Comparison of ENCODE assay signal across 13 cellular contexts in genomic region chr12:28248555-28249127, GRCh38. TPM values are rescaled to one million over a fixed set of nuclear protein-coding genes. Genes with fewer than 3 reads are reported as not detected.
DNase-seq lines count a peak whose midpoint lies in the region; ATAC-seq, FAIRE-seq and TF ChIP-seq lines count a peak whose summit lies in the region.
"Had no signal": no experiment of that assay in that cellular context is flagged by ENCODE, and none has a peak within 500 bp of the region (broad histone marks: within the 10 kb centered on the region; RNA-seq: fewer than 3 reads in every experiment).

No MANE protein-coding gene starts in this region.

- H3K4me1 ChIP-seq in SK-N-SH (ENCODE audit: control insufficient read depth in 1 of 2, insufficient read depth in 2 of 2, low read depth in 1 of 2, low read length in 1 of 2) (0 out of 4 replicates have a peak, but pooled peaks cover 0 to 3% of the 10 kb centered on the region in 2 experiments), HepG2 (ENCODE audit: insufficient read depth, low read length) (no peaks in the 10 kb centered on the region)

- in situ Hi-C loops in HepG2 (cut with HindIII; ENCODE audit: extremely low pct_ligation_motif_present, low pct_unique_long_range_greater_than_20kb) = no loop called here

- H4K20me1 ChIP-seq in SK-N-SH (ENCODE audit: insufficient read depth) = no peaks in the 10 kb centered on the region
- no peaks in the 10 kb centered on the region for H4K20me1 ChIP-seq in HepG2 (ENCODE audit: insufficient read depth, low read length)

- TF ChIP-seq POLR2A in HepG2 (IDR thresholded peaks at IDR 0.05; ENCODE audit: insufficient read depth in 1 of 2, low read depth in 2 of 2, low read length in 2 of 2) = no peak

- no TSS peak for BruUV-seq in HepG2 (replicated peaks; lab: Mats Ljungman, UMichigan)

- H3K36me3 ChIP-seq in SK-N-SH (replicated peaks in 1 of 2; ENCODE audit: control insufficient read depth in 1 of 2, insufficient read depth in 2 of 2, low read length in 1 of 2) (no peaks in the 10 kb centered on the region), HepG2 (replicated peaks in 1 of 2; ENCODE audit: control insufficient read depth in 1 of 2, insufficient read depth in 2 of 2, low read length in 2 of 2) (no peaks in the 10 kb centered on the region)
- H3K36me3 ChIP-seq: ascending aorta, spleen, vagina had no signal

- POLR2A ChIA-PET in SK-N-SH (lab: Yijun Ruan, JAX) (no interaction called here), HepG2 (lab: Yijun Ruan, JAX) (no interaction called here)

- no peaks in the 10 kb centered on the region for H3K9me2 ChIP-seq in SK-N-SH

- H3K4me2 ChIP-seq in SK-N-SH (no peak overlapping the region), HepG2 (ENCODE audit: low read depth, low read length) (no peak overlapping the region)

- CTCF ChIA-PET in SK-N-SH (lab: Yijun Ruan, JAX) = interaction anchor here (0.6 to 1.8 kb wide), 2 partner anchors 16 to 279 kb away, joined by 3 to 6 read pairs; no protein-coding TSS in a partner anchor
- CTCF ChIA-PET in HepG2 (lab: Yijun Ruan, JAX; ENCODE audit: low intra/inter-chr PET ratio, low total read pairs) = no interaction called here

- no peaks in the 10 kb centered on the region for H3K27me3 Mint-ChIP-seq in activated naive CD4-positive, alpha-beta T cell treated with anti-CD3 and anti-CD28 coated beads, Interleukin-2, amount 50 U/mL, for 24 hours
- no peaks in the 10 kb centered on the region for H3K27me3 Mint-ChIP-seq in effector memory CD8-positive, alpha-beta T cell
- no peaks in the 10 kb centered on the region for H3K27me3 Mint-ChIP-seq in type B pancreatic cell

- TF ChIP-seq CTCF in type B pancreatic cell (conservative IDR thresholded peaks at IDR 0.05) (no peak), SK-N-SH (IDR thresholded peaks at IDR 0.05) (no peak), HepG2 (CRISPR knock-in tag; IDR thresholded peaks at IDR 0.05) (no peak)

- peaks cover 9% of the 10 kb centered on the region for H3K36me3 Mint-ChIP-seq in activated naive CD4-positive, alpha-beta T cell treated with anti-CD3 and anti-CD28 coated beads, Interleukin-2, amount 50 U/mL, for 24 hours
- H3K36me3 Mint-ChIP-seq in activated naive CD4-positive, alpha-beta T cell treated with anti-CD3 and anti-CD28 coated beads, Interleukin-2, amount 50 U/mL, for 72 hours = peaks cover 6 to 11% of the 10 kb centered on the region in 2 donors
- H3K36me3 Mint-ChIP-seq in effector memory CD8-positive, alpha-beta T cell (ENCODE audit: insufficient read depth) = no peaks in the 10 kb centered on the region
- peaks cover 24% of the 10 kb centered on the region for H3K36me3 Mint-ChIP-seq in type B pancreatic cell

- no peak for ATAC-seq in activated naive CD4-positive, alpha-beta T cell treated with anti-CD3 and anti-CD28 coated beads, Interleukin-2, amount 50 U/mL, for 72 hours
- peak; percentile 9 for ATAC-seq in effector memory CD8-positive, alpha-beta T cell (replicated peaks)
- ATAC-seq in GM19397 (IDR thresholded peaks at IDR 0.05; ENCODE audit: unreplicated experiment) (no peak), HepG2 (no peak)

- no peak overlapping the region for H3K27ac ChIP-seq in SK-N-SH (ENCODE audit: low read depth in 2 of 2, low read length in 1 of 2)
- no peak overlapping the region for H3K27ac ChIP-seq in HepG2 (ENCODE audit: extremely low read length, insufficient read depth, low read length)
- H3K27ac ChIP-seq: ascending aorta, vagina had no signal

- no peak overlapping the region for H3K4me3 ChIP-seq in SK-N-SH (ENCODE audit: low read depth in 2 of 2, low read length in 1 of 2)
- no peak overlapping the region for H3K4me3 ChIP-seq in HepG2 (replicated peaks in 1 of 3; ENCODE audit: insufficient read depth in 1 of 3, low read depth in 2 of 3, low read length in 3 of 3)
- H3K4me3 ChIP-seq: ascending aorta, spleen, vagina had no signal

- H3K79me2 ChIP-seq in SK-N-SH (ENCODE audit: insufficient read depth) = no peaks in the 10 kb centered on the region; the same call in 1 of the 2 replicates
- no peaks in the 10 kb centered on the region for H3K79me2 ChIP-seq in HepG2 (ENCODE audit: insufficient read depth, low read length)

- H3K9ac ChIP-seq in SK-N-SH = no peak overlapping the region
- H3K9ac ChIP-seq in HepG2 (ENCODE audit: insufficient read depth, low read depth, low read length) = no peak overlapping the region

- no peaks in the 10 kb centered on the region for H3K9me3 ChIP-seq in SK-N-SH
- no peaks in the 10 kb centered on the region for H3K9me3 ChIP-seq in HepG2 (ENCODE audit: low read length)
- H3K9me3 ChIP-seq: ascending aorta, spleen, vagina had no signal

- TF ChIP-seq RAD21 in SK-N-SH (IDR thresholded peaks at IDR 0.05; ENCODE audit: low read length) (no peak), HepG2 (CRISPR knock-in tag; IDR thresholded peaks at IDR 0.05) (no peak)

- H2AFZ ChIP-seq in SK-N-SH (ENCODE audit: low read depth) (no peak overlapping the region), HepG2 (ENCODE audit: low read length) (no peak overlapping the region)

- peaks cover 89% of the 10 kb centered on the region for H3K4me1 Mint-ChIP-seq in activated naive CD4-positive, alpha-beta T cell treated with anti-CD3 and anti-CD28 coated beads, Interleukin-2, amount 50 U/mL, for 24 hours
- H3K4me1 Mint-ChIP-seq in effector memory CD8-positive, alpha-beta T cell (ENCODE audit: low read depth in 2 of 2) = peaks cover 48 to 69% of the 10 kb centered on the region in 2 donors
- peaks cover 16% of the 10 kb centered on the region for H3K4me1 Mint-ChIP-seq in type B pancreatic cell (ENCODE audit: unreplicated experiment)

- H3K9me3 Mint-ChIP-seq in activated naive CD4-positive, alpha-beta T cell treated with anti-CD3 and anti-CD28 coated beads, Interleukin-2, amount 50 U/mL, for 24 hours = peaks cover 7% of the 10 kb centered on the region
- peaks cover 7 to 9% of the 10 kb centered on the region in 2 donors for H3K9me3 Mint-ChIP-seq in activated naive CD4-positive, alpha-beta T cell treated with anti-CD3 and anti-CD28 coated beads, Interleukin-2, amount 50 U/mL, for 72 hours
- H3K9me3 Mint-ChIP-seq in effector memory CD8-positive, alpha-beta T cell = no peaks in the 10 kb centered on the region
- H3K9me3 Mint-ChIP-seq in type B pancreatic cell = peaks cover 22% of the 10 kb centered on the region

- no peak for TF ChIP-seq EP300 in SK-N-SH (IDR thresholded peaks at IDR 0.05; ENCODE audit: borderline replicate concordance in 1 of 2, low read depth in 1 of 2, low read length in 1 of 2)
- TF ChIP-seq EP300 in HepG2 (IDR thresholded peaks at IDR 0.05; ENCODE audit: low read depth in 2 of 2, low read length in 2 of 2) = no peak
- TF ChIP-seq EP300 in HepG2 (CRISPR knock-in tag; IDR thresholded peaks at IDR 0.05; ENCODE audit: borderline replicate concordance) = no peak

- no peak for DNase-seq in activated naive CD4-positive, alpha-beta T cell treated with anti-CD3 and anti-CD28 coated beads, Interleukin-2, amount 50 U/mL, for 72 hours (ENCODE audit: low spot score in 2 of 2)
- no peak for DNase-seq in HTR-8/SVneo (ENCODE audit: insufficient read length, low spot score)
- DNase-seq in effector memory CD8-positive, alpha-beta T cell = no peak
- no peak for DNase-seq in type B pancreatic cell (ENCODE audit: extremely low spot score, unreplicated experiment)
- no peak for DNase-seq in SK-N-SH
- no peak for DNase-seq in HepG2 (ENCODE audit: low spot score)
- DNase-seq: DND-41; effector CD4-positive, alpha-beta T cell; spleen had no signal

- peak overlapping the region; percentile 41 for H3K4me3 Mint-ChIP-seq in activated naive CD4-positive, alpha-beta T cell treated with anti-CD3 and anti-CD28 coated beads, Interleukin-2, amount 50 U/mL, for 24 hours
- peak overlapping the region in 1 of 2 donors; percentile 3 for H3K4me3 Mint-ChIP-seq in effector memory CD8-positive, alpha-beta T cell
- H3K4me3 Mint-ChIP-seq in type B pancreatic cell = peak overlapping the region; percentile 3

- peak; percentile 38 for FAIRE-seq in HTR-8/SVneo (lab: Jason Lieb, UNC)
- no peak for FAIRE-seq in HepG2 (lab: Jason Lieb, UNC)

- no peaks in the 10 kb centered on the region for H3K27me3 ChIP-seq in SK-N-SH (ENCODE audit: insufficient read depth)
- H3K27me3 ChIP-seq in HepG2 (ENCODE audit: control insufficient read depth in 1 of 2, insufficient read depth in 2 of 2, low read length in 2 of 2) = no peaks in the 10 kb centered on the region
- H3K27me3 ChIP-seq: ascending aorta, spleen, vagina had no signal

- peak overlapping the region; percentile 82 for H3K27ac Mint-ChIP-seq in activated naive CD4-positive, alpha-beta T cell treated with anti-CD3 and anti-CD28 coated beads, Interleukin-2, amount 50 U/mL, for 24 hours
- H3K27ac Mint-ChIP-seq in activated naive CD4-positive, alpha-beta T cell treated with anti-CD3 and anti-CD28 coated beads, Interleukin-2, amount 50 U/mL, for 72 hours = peak overlapping the region in 1 of 2 donors; percentile 10
- peak overlapping the region; percentile 41 to 59 for H3K27ac Mint-ChIP-seq in effector memory CD8-positive, alpha-beta T cell
- H3K27ac Mint-ChIP-seq in type B pancreatic cell = peak overlapping the region; percentile 8

- intact Hi-C loops in HepG2 (cut with micrococcal nuclease; ENCODE audit: unreplicated experiment) = no loop called here

- no peaks in the 10 kb centered on the region for H3F3A ChIP-seq in SK-N-SH (replicated peaks; ENCODE audit: insufficient read depth)

RNA-seq across cellular contexts. Expression of gene CCDC91, which starts 58.4 kb away (rescaled TPM):
- total RNA-seq in activated naive CD4-positive, alpha-beta T cell treated with anti-CD3 and anti-CD28 coated beads, Interleukin-2, amount 50 U/mL, for 72 hours = 10 to 100 TPM; 13.6 to 25.5 TPM
- 23.2 and 27.4 TPM in 2 replicates for total RNA-seq in type B pancreatic cell (ENCODE audit: low replicate concordance)
- 13.0 and 15.0 TPM in 2 replicates for polyA plus RNA-seq in SK-N-SH (2012; rRNA removed)
- polyA plus RNA-seq in SK-N-SH (2012; cell fraction: cytosol; rRNA removed) = 17.4 and 23.0 TPM in 2 replicates
- polyA plus RNA-seq in SK-N-SH (2012; cell fraction: nucleus; rRNA removed) = 9.0 and 15.1 TPM in 2 replicates
- total RNA-seq in HepG2 (2016; rRNA removed; fragmentation: Illumina TruSeq; extraction: Trizol) = 15.8 and 20.6 TPM in 2 replicates
- total RNA-seq in HepG2 (2016; cell fraction: cytosol; rRNA removed; fragmentation: Illumina TruSeq; extraction: Trizol; ENCODE audit: low read depth) = 88.7 and 93.9 TPM in 2 replicates
- 14.9 and 18.0 TPM in 2 replicates for total RNA-seq in HepG2 (2016; cell fraction: insoluble cytoplasmic fraction; rRNA removed; fragmentation: Illumina TruSeq; extraction: Trizol)
- total RNA-seq in HepG2 (2016; cell fraction: membrane; rRNA removed; fragmentation: Illumina TruSeq; extraction: Trizol) = 25.9 and 27.4 TPM in 2 replicates
- total RNA-seq in HepG2 (2016; cell fraction: nucleus; rRNA removed; fragmentation: Illumina TruSeq; extraction: Trizol) = 19.4 and 19.8 TPM in 2 replicates
- polyA plus RNA-seq in HepG2 (2011; rRNA removed) = 7.7 and 9.8 TPM in 2 replicates
- polyA plus RNA-seq in HepG2 (2011; cell fraction: cytosol; rRNA removed) = 5.3 and 9.0 TPM in 2 replicates
- polyA plus RNA-seq in HepG2 (2011; cell fraction: nucleus; rRNA removed) = 5.2 and 5.9 TPM in 2 replicates
- 9.2 and 10.4 TPM in 2 replicates for polyA plus RNA-seq in HepG2 (2012)
- polyA plus RNA-seq in HepG2 (2016; cell fraction: cytosol; fragmentation: Illumina TruSeq; extraction: Trizol; ENCODE audit: low read depth) = 1.3 and 1.9 TPM in 2 replicates
- 16.6 and 16.9 TPM in 2 replicates for polyA plus RNA-seq in HepG2 (2016; cell fraction: insoluble cytoplasmic fraction; fragmentation: Illumina TruSeq; extraction: Trizol; ENCODE audit: low read depth)
- polyA plus RNA-seq in HepG2 (2016; cell fraction: membrane; fragmentation: Illumina TruSeq; extraction: Trizol; ENCODE audit: low read depth) = 3.4 TPM in 2 replicates
- 7.0 and 7.9 TPM in 2 replicates for polyA plus RNA-seq in HepG2 (2016; cell fraction: nucleus; fragmentation: Illumina TruSeq; extraction: Trizol; ENCODE audit: insufficient read depth, low read depth)
- polyA minus RNA-seq in HepG2 (2011; rRNA and poly(A)+ RNA removed; ENCODE audit: low replicate concordance) = 17.8 and 41.4 TPM in 2 replicates
- polyA minus RNA-seq in HepG2 (2011; cell fraction: cytosol; rRNA and poly(A)+ RNA removed) = 12.6 and 19.2 TPM in 2 replicates
- polyA minus RNA-seq in HepG2 (2011; cell fraction: nucleus; rRNA and poly(A)+ RNA removed) = 50.2 and 62.0 TPM in 2 replicates
